ENCODE assay signal across 8 cellular contexts in the genomic region with DNA sequence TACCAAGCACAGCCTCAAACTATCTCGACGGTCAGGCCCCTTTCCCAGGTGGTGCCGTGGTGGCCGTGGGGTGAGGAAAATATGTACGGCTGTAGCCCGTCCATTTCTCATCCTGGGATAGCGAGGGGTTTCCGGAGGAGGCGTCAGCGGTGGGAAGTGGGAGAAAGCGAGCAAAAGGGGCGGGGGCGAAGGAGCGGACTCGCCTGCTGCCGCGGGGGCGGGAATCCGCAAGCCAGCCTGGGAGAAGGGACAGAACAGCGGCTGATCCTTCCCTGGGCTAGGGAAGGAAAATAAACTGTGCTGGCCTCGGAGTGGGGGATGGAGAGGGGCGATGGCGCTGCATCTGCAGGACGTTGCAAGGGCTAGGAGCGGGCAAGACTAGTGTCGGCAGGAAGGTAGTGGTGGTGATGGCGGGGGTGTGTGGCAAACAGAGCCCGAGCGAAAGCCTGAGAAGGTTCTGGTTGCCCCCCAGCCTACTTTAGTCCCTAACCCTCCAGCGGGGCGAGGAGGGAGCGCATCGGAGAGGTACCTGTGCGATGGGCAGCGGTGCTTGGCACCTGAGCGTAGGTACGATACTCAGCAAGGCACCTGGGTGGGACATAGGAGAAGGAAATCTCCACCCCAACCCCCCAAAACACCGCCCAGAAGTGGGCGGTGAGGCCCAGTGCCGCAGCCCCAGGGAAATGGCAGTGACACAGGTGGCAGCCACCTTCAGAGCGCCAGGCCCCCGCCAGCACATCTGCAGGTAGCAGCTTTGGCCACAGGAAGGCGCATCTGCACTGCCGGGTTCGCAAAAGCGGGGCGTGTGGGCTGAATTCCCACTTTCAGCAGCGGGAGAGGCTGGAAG. TPM values are rescaled to one million over a fixed set of nuclear protein-coding genes. Genes with fewer than 3 reads are reported as not detected.
DNase-seq lines count a peak whose midpoint lies in the region; ATAC-seq and TF ChIP-seq lines count a peak whose summit lies in the region.

No MANE protein-coding gene starts in this region.

- TF ChIP-seq CTCF in cardiac fibroblast (IDR thresholded peaks at IDR 0.05; ENCODE audit: low read depth, low read length) = peak; percentile 33
- no peak for TF ChIP-seq CTCF in mucosa of descending colon (IDR thresholded peaks at IDR 0.05)

- 0 out of 2 replicates have a peak, but pooled peaks cover 3% of the 10 kb centered on the region for H3K9me3 ChIP-seq in BLaER1
- H3K9me3 ChIP-seq in GM23248 (ENCODE audit: low read depth) = no peaks in the 10 kb centered on the region
- no peaks in the 10 kb centered on the region for H3K9me3 ChIP-seq in mucosa of descending colon
- H3K9me3 ChIP-seq in Karpas-422 (ENCODE audit: low read length) = no peaks in the 10 kb centered on the region

- WGBS in GM23248 (ENCODE audit: low coverage in 1 of 2, low lambda C conversion rate in 2 of 2, missing lambda C conversion rate in 2 of 2), 2 experiments = 4 to 6% methylated on average over 45 to 48 of the region's 48 CpGs

- in situ Hi-C loops in GM23248 (cut with MboI) = loop anchor here (10.0 to 25.0 kb wide), 2 partner anchors 505 to 687 kb away; a partner anchor contains a TSS

- H3K4me3 ChIP-seq in BLaER1 (peak overlapping the region; percentile 35; the same call in 1 of the 2 replicates), GM23248 (peak overlapping the region; percentile 66), cardiac fibroblast (replicated peaks in 1 of 2; ENCODE audit: low read depth in 2 of 2, low read length in 2 of 2) (peak overlapping the region; percentile 40 to 48), mucosa of descending colon (no peak overlapping the region), Karpas-422 (ENCODE audit: low read length) (no peak overlapping the region)

- H3K9me2 ChIP-seq in GM23248 (ENCODE audit: insufficient read depth) (no peaks in the 10 kb centered on the region), Karpas-422 (replicated peaks; ENCODE audit: insufficient read depth, low read length) (no peaks in the 10 kb centered on the region)

- no peaks in the 10 kb centered on the region for H4K20me1 ChIP-seq in BLaER1
- H4K20me1 ChIP-seq in GM23248 (ENCODE audit: insufficient read depth) = no peaks in the 10 kb centered on the region
- H4K20me1 ChIP-seq in Karpas-422 (ENCODE audit: insufficient read depth, low read depth, low read length) = no peaks in the 10 kb centered on the region

- H3K27ac ChIP-seq in BLaER1 = peak overlapping the region; percentile 83
- no peak overlapping the region for H3K27ac ChIP-seq in GM23248
- no peak overlapping the region for H3K27ac ChIP-seq in Karpas-422 (ENCODE audit: low read length)

- H3K4me2 ChIP-seq in BLaER1 (peak overlapping the region; percentile 77), GM23248 (ENCODE audit: unreplicated experiment) (peak overlapping the region; percentile 82), Karpas-422 (ENCODE audit: low read depth, low read length, poor library complexity, severe bottlenecking) (no peak overlapping the region)

- no peaks in the 10 kb centered on the region for H3K79me2 ChIP-seq in GM23248 (ENCODE audit: insufficient read depth)
- H3K79me2 ChIP-seq in Karpas-422 (ENCODE audit: low read length) = no peaks in the 10 kb centered on the region

- DNase-seq in GM23248 (peak; percentile 59), NCI-H748 treated with DMSO at 0.1 percent for 48 hours (lab: John Stamatoyannopoulos, UW) (peak; percentile 82), cardiac fibroblast (ENCODE audit: low read depth in 2 of 2) (no peak), mucosa of descending colon (no peak), Karpas-422 (no peak)
- no peak for DNase-seq in activated CD4-positive, CD25-positive, alpha-beta regulatory T cell (lab: John Stamatoyannopoulos, UW)

- no peaks in the 10 kb centered on the region for H3F3A ChIP-seq in GM23248 (ENCODE audit: insufficient read depth)

- H3K36me3 ChIP-seq in BLaER1 (no peaks in the 10 kb centered on the region), GM23248 (ENCODE audit: low read depth) (no peaks in the 10 kb centered on the region), mucosa of descending colon (ENCODE audit: low read depth) (no peaks in the 10 kb centered on the region), Karpas-422 (ENCODE audit: insufficient read depth, low read length) (no peaks in the 10 kb centered on the region)

- H3K27me3 ChIP-seq in BLaER1 (no peaks in the 10 kb centered on the region), GM23248 (replicated peaks; ENCODE audit: insufficient read depth) (peaks cover 42% of the 10 kb centered on the region), Karpas-422 (ENCODE audit: low read length) (no peaks in the 10 kb centered on the region)

- ATAC-seq in mucosa of descending colon = peak; percentile 38
- no peak for ATAC-seq in GM18868 (IDR thresholded peaks at IDR 0.05; ENCODE audit: unreplicated experiment)

- H3K9ac ChIP-seq in BLaER1 = peak overlapping the region; percentile 30; the same call in 1 of the 2 replicates
- peak overlapping the region; percentile 9 for H3K9ac ChIP-seq in GM23248
- H3K9ac ChIP-seq in Karpas-422 (ENCODE audit: low read length) = no peak overlapping the region

- H2AFZ ChIP-seq in GM23248 (peak overlapping the region; percentile 74), Karpas-422 (ENCODE audit: low read length) (no peak overlapping the region)

- H3K4me1 ChIP-seq in BLaER1 = peaks cover 86% of the 10 kb centered on the region
- no peaks in the 10 kb centered on the region for H3K4me1 ChIP-seq in GM23248 (ENCODE audit: insufficient read depth)
- H3K4me1 ChIP-seq in mucosa of descending colon (ENCODE audit: low read depth) = no peaks in the 10 kb centered on the region
- no peaks in the 10 kb centered on the region for H3K4me1 ChIP-seq in Karpas-422 (ENCODE audit: low read length)

- intact Hi-C loops in mucosa of descending colon (cut with DNase I, micrococcal nuclease) = loop anchor here in 1 of 2 donors (10.0 kb wide), 1 partner anchor 505 kb away; no protein-coding TSS in a partner anchor

RNA-seq across cellular contexts. Expression of a gene that starts 49.9 kb away (rescaled TPM):
- 31.6 and 45.1 TPM in 2 replicates for total RNA-seq in GM23248 (2014; rRNA removed; shearing (Covaris generic))
- polyA plus RNA-seq in GM23248 (2016; fragmentation: Nextera tagmentation; extraction: Ambion mirVana) = 24.9 and 27.7 TPM in 2 replicates
- total RNA-seq in mucosa of descending colon = 1 to 10 TPM in 1 of 3 donors, under 1 TPM in 1, not detected in 1; 0.77 to 1.0 TPM
- not detected in 2 replicates for total RNA-seq in Karpas-422 (2014; rRNA removed; shearing (Covaris generic); ENCODE audit: low replicate concordance)

Comparison
In these comparisons a context has a peak if more than half of its experiments do, and no peak if none do; other contexts are left out.
1. H3K4me3 ChIP-seq: peak in BLaER1 (single experiment), GM23248 (single experiment) and cardiac fibroblast (2 of 2); none in mucosa of descending colon (single experiment) and Karpas-422 (single experiment).
2. DNase-seq: peak in GM23248 (single experiment) and NCI-H748 treated with DMSO at 0.1 percent for 48 hours (single experiment); none in cardiac fibroblast (0 of 2), mucosa of descending colon (0 of 3), Karpas-422 (single experiment) and activated CD4-positive, CD25-positive, alpha-beta regulatory T cell (0 of 4).
3. RNA of a gene that starts 49.9 kb away (total RNA-seq): 31.6 to 45.1 TPM in GM23248; 0.77 to 1.0 TPM in mucosa of descending colon and not detected in Karpas-422; every median in the first group is over 10 times any median in the second.